Comparison of ENCODE assay signal across 1 cellular context in the genomic region with DNA sequence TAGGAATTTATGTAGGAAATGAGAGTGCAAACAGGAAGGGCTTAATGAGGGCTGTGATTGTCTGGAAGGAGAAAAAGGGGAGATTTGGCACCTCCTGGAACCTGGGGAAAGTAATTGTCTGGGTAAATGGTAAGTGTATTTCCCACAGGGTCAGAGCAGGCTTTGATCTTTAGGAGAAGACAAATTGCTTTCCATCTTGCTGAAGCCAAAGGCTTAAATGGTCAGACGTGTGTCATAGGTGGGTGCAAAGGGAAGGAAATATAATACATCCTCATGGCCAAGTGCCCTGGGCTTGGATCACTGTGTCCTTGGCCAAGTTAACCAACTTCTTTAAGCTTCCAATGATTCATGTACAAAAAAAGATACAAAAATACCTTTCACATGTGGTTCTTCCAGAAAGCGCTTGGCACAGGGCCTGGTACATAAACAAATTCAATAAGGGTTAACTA.
TF ChIP-seq lines count a peak whose summit lies in the region.

No MANE protein-coding gene starts in this region.

TF ChIP-seq in IMR-90, 13 proteins besides CTCF, POLR2A, EP300 and RAD21:
- TF ChIP-seq BHLHE40 (IDR thresholded peaks at IDR 0.05; ENCODE audit: low read depth, low read length): no peak
- no peak for TF ChIP-seq MAFK (IDR thresholded peaks at IDR 0.05; ENCODE audit: low read depth, low read length)
- TF ChIP-seq MXI1 (IDR thresholded peaks at IDR 0.05; ENCODE audit: borderline replicate concordance, low read depth, low read length): no peak
- no peak for TF ChIP-seq RFX5 (IDR thresholded peaks at IDR 0.05; ENCODE audit: low read depth, low read length)
- no peak for TF ChIP-seq SMC3 (IDR thresholded peaks at IDR 0.05; ENCODE audit: low read depth, low read length)
- TF ChIP-seq FOS (IDR thresholded peaks at IDR 0.05; ENCODE audit: low read depth, low read length): no peak
- no peak for TF ChIP-seq NFE2L2 (IDR thresholded peaks at IDR 0.05; ENCODE audit: low read depth, low read length)
- no peak for TF ChIP-seq MAZ (IDR thresholded peaks at IDR 0.05; ENCODE audit: borderline replicate concordance, low read depth, low read length)
- TF ChIP-seq CEBPB (IDR thresholded peaks at IDR 0.05; ENCODE audit: low read depth, low read length): no peak
- TF ChIP-seq, protein P1, sequence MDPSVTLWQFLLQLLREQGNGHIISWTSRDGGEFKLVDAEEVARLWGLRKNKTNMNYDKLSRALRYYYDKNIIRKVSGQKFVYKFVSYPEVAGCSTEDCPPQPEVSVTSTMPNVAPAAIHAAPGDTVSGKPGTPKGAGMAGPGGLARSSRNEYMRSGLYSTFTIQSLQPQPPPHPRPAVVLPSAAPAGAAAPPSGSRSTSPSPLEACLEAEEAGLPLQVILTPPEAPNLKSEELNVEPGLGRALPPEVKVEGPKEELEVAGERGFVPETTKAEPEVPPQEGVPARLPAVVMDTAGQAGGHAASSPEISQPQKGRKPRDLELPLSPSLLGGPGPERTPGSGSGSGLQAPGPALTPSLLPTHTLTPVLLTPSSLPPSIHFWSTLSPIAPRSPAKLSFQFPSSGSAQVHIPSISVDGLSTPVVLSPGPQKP (IDR thresholded peaks at IDR 0.05; ENCODE audit: borderline replicate concordance, low read depth, low read length): no peak
- TF ChIP-seq CHD1 (IDR thresholded peaks at IDR 0.05; ENCODE audit: low read depth, low read length): no peak
- TF ChIP-seq, protein P2, sequence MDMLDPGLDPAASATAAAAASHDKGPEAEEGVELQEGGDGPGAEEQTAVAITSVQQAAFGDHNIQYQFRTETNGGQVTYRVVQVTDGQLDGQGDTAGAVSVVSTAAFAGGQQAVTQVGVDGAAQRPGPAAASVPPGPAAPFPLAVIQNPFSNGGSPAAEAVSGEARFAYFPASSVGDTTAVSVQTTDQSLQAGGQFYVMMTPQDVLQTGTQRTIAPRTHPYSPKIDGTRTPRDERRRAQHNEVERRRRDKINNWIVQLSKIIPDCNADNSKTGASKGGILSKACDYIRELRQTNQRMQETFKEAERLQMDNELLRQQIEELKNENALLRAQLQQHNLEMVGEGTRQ (IDR thresholded peaks at IDR 0.05; ENCODE audit: low read depth, low read length): no peak
- TF ChIP-seq RCOR1 (IDR thresholded peaks at IDR 0.05; ENCODE audit: insufficient replicate concordance, low read length): no peak
